Comparison of ENCODE assay signal across 9 cellular contexts in genomic region chr17:44900894-44901293, GRCh38. TPM values are rescaled to one million over a fixed set of nuclear protein-coding genes. Genes with fewer than 3 reads are reported as not detected.
A peak's percentile ranks its signal among the peaks of the same experiment; 100 is the strongest.
DNase-seq lines count a peak whose midpoint lies in the region; ATAC-seq and TF ChIP-seq lines count a peak whose summit lies in the region.
"Had no signal": no experiment of that assay in that cellular context is flagged by ENCODE, and none has a peak within 500 bp of the region (broad histone marks: within the 10 kb centered on the region; RNA-seq: fewer than 3 reads in every experiment).

No MANE protein-coding gene starts in this region.

- ATAC-seq in esophagus mucosa (peak; percentile 11), GM21381 (IDR thresholded peaks at IDR 0.05; ENCODE audit: unreplicated experiment) (no peak)

- H3K9ac ChIP-seq in GM23248 (no peak overlapping the region), smooth muscle cell (ENCODE audit: low read depth) (peak overlapping the region; percentile 100)

- H3K4me3 ChIP-seq in GM23248 (no peak overlapping the region), SJCRH30 (no peak overlapping the region), smooth muscle cell (no peak overlapping the region)

- H3K4me2 ChIP-seq in GM23248 (ENCODE audit: unreplicated experiment) = peak overlapping the region; percentile 92
- peak overlapping the region; percentile 98 for H3K4me2 ChIP-seq in smooth muscle cell

- in situ Hi-C loops in GM23248 (cut with MboI) = no loop called here

- H3F3A ChIP-seq in GM23248 (ENCODE audit: insufficient read depth) (peaks cover 18% of the 10 kb centered on the region), smooth muscle cell (ENCODE audit: low read depth) (peaks cover 8% of the 10 kb centered on the region)

- H2AFZ ChIP-seq in GM23248 = no peak overlapping the region
- no peak overlapping the region for H2AFZ ChIP-seq in smooth muscle cell (ENCODE audit: low read depth)

- H3K9me3 ChIP-seq in GM23248 (ENCODE audit: low read depth) (no peaks in the 10 kb centered on the region), SJCRH30 (replicated peaks) (no peaks in the 10 kb centered on the region), smooth muscle cell (replicated peaks; ENCODE audit: low read depth) (no peaks in the 10 kb centered on the region)

- 22 to 24% methylated on average over 3 of the region's 3 CpGs for WGBS in GM23248 (ENCODE audit: low coverage in 1 of 2, low lambda C conversion rate in 2 of 2, missing lambda C conversion rate in 2 of 2), 2 experiments
- 41% methylated on average over 3 of the region's 3 CpGs for WGBS in smooth muscle cell (ENCODE audit: low lambda C conversion rate)

- H3K27me3 ChIP-seq in GM23248 (replicated peaks; ENCODE audit: insufficient read depth) (no peaks in the 10 kb centered on the region), SJCRH30 (no peaks in the 10 kb centered on the region), smooth muscle cell (ENCODE audit: low read depth) (no peaks in the 10 kb centered on the region)

- TF ChIP-seq CTCF in smooth muscle cell (IDR thresholded peaks at IDR 0.05; ENCODE audit: borderline replicate concordance, insufficient read depth, poor library complexity, severe bottlenecking) = no peak

- H3K79me2 ChIP-seq in GM23248 (ENCODE audit: insufficient read depth) = peaks cover 33% of the 10 kb centered on the region
- H3K79me2 ChIP-seq in smooth muscle cell (ENCODE audit: low read depth) = peaks cover 33% of the 10 kb centered on the region

- peaks cover 42% of the 10 kb centered on the region for H3K4me1 ChIP-seq in GM23248 (ENCODE audit: insufficient read depth)
- H3K4me1 ChIP-seq in SJCRH30 = peaks cover 35% of the 10 kb centered on the region
- peaks cover 10% of the 10 kb centered on the region for H3K4me1 ChIP-seq in smooth muscle cell (ENCODE audit: low read depth)

- no peaks in the 10 kb centered on the region for H3K36me3 ChIP-seq in GM23248 (ENCODE audit: low read depth)
- H3K36me3 ChIP-seq in SJCRH30 = peaks cover 3% of the 10 kb centered on the region; the same call in 1 of the 2 replicates
- H3K36me3 ChIP-seq in smooth muscle cell (ENCODE audit: low read depth) = no peaks in the 10 kb centered on the region

- DNase-seq in GM23248 = peak; percentile 89
- peak; percentile 94 to 97 for DNase-seq in SJCRH30
- no peak for DNase-seq in smooth muscle cell (lab: John Stamatoyannopoulos, UW; ENCODE audit: unreplicated experiment)
- DNase-seq in NCI-H345 (lab: John Stamatoyannopoulos, UW) = no peak
- DNase-seq in NCI-H1417 (lab: John Stamatoyannopoulos, UW) = no peak
- DNase-seq in NCI-H748 treated with DMSO at 0.1 percent for 48 hours (lab: John Stamatoyannopoulos, UW) = no peak
- DNase-seq: activated CD4-positive, alpha-beta T cell treated with anti-CD3 and anti-CD28 coated beads for 4 hours had no signal

- no peaks in the 10 kb centered on the region for H4K20me1 ChIP-seq in GM23248 (ENCODE audit: insufficient read depth)
- no peaks in the 10 kb centered on the region for H4K20me1 ChIP-seq in smooth muscle cell (ENCODE audit: low read depth)

- H3K9me2 ChIP-seq in GM23248 (ENCODE audit: insufficient read depth) = no peaks in the 10 kb centered on the region

- peak overlapping the region; percentile 31 for H3K27ac ChIP-seq in GM23248
- peak overlapping the region; percentile 39; the same call in 1 of the 2 replicates for H3K27ac ChIP-seq in SJCRH30
- peak overlapping the region; percentile 99 for H3K27ac ChIP-seq in smooth muscle cell (ENCODE audit: low read depth)

RNA-seq across cellular contexts. Expression of gene EFTUD2, which starts 1.6 kb away (rescaled TPM):
- 63.7 and 71.2 TPM in 2 replicates for total RNA-seq in GM23248 (2014; rRNA removed; shearing (Covaris generic))
- polyA plus RNA-seq in GM23248 (2016; fragmentation: Nextera tagmentation; extraction: Ambion mirVana) = 60.1 and 60.4 TPM in 2 replicates
- 153 and 172 TPM in 2 replicates for total RNA-seq in SJCRH30 (2014; rRNA removed; shearing (Covaris generic))
- total RNA-seq in esophagus mucosa = 92.3 TPM
- 57.2 and 77.5 TPM in 2 replicates for total RNA-seq in smooth muscle cell
- polyA plus RNA-seq in smooth muscle cell = 76.0 and 76.5 TPM in 2 replicates

RNA-seq across cellular contexts. Expression of gene GFAP, which starts 14.4 kb away (rescaled TPM):
- 1.1 TPM in 1 of 2 replicates, not detected in the other for total RNA-seq in GM23248 (2014; rRNA removed; shearing (Covaris generic))
- polyA plus RNA-seq in GM23248 (2016; fragmentation: Nextera tagmentation; extraction: Ambion mirVana) (0.49 and 0.52 TPM in 2 replicates), smooth muscle cell (0.64 and 1.5 TPM in 2 replicates)
- 0.14 TPM in 1 of 2 replicates, not detected in the other for total RNA-seq in SJCRH30 (2014; rRNA removed; shearing (Covaris generic))
- total RNA-seq in esophagus mucosa (not detected), smooth muscle cell (0.04 TPM in 1 of 2 replicates, not detected in the other)

RNA-seq across cellular contexts. Expression of gene KIF18B, which starts 46.7 kb away (rescaled TPM):
- total RNA-seq in GM23248 (2014; rRNA removed; shearing (Covaris generic)) = 1.4 and 2.1 TPM in 2 replicates
- 4.5 and 4.6 TPM in 2 replicates for polyA plus RNA-seq in GM23248 (2016; fragmentation: Nextera tagmentation; extraction: Ambion mirVana)
- total RNA-seq in SJCRH30 (2014; rRNA removed; shearing (Covaris generic)) = 31.0 and 36.3 TPM in 2 replicates
- 10.4 TPM for total RNA-seq in esophagus mucosa
- total RNA-seq in smooth muscle cell = 2.4 and 2.7 TPM in 2 replicates
- polyA plus RNA-seq in smooth muscle cell = 3.4 and 3.9 TPM in 2 replicates

RNA-seq across cellular contexts. Expression of gene HIGD1B, which starts 53.2 kb away (rescaled TPM):
- not detected in 2 replicates for total RNA-seq in GM23248 (2014; rRNA removed; shearing (Covaris generic))
- polyA plus RNA-seq in GM23248 (2016; fragmentation: Nextera tagmentation; extraction: Ambion mirVana) (not detected in 2 replicates), smooth muscle cell (0.39 and 0.61 TPM in 2 replicates)
- total RNA-seq in SJCRH30 (2014; rRNA removed; shearing (Covaris generic)) = not detected in 2 replicates
- total RNA-seq in esophagus mucosa (3.4 TPM), smooth muscle cell (not detected in 2 replicates)

Comparison
In these comparisons a context has a peak if more than half of its experiments do, and no peak if none do; other contexts are left out.
1. DNase-seq: peak in GM23248 (single experiment) and SJCRH30 (2 of 2); none in smooth muscle cell (single experiment), NCI-H345 (single experiment), NCI-H1417 (0 of 3) and NCI-H748 treated with DMSO at 0.1 percent for 48 hours (single experiment).
2. H3K27ac ChIP-seq: peak in every context shown above with its lines; median percentile 99 in smooth muscle cell; 39 in SJCRH30; 31 in GM23248.